1 cellular context compared by ENCODE assay signal in genomic region chr6:143939364-143939763, GRCh38.
TF ChIP-seq lines count a peak whose summit lies in the region.

No MANE protein-coding gene starts in this region.

TF ChIP-seq in GM12878, 131 proteins besides CTCF, POLR2A, EP300 and RAD21 (continued from another document):
- TF ChIP-seq, protein P1, sequence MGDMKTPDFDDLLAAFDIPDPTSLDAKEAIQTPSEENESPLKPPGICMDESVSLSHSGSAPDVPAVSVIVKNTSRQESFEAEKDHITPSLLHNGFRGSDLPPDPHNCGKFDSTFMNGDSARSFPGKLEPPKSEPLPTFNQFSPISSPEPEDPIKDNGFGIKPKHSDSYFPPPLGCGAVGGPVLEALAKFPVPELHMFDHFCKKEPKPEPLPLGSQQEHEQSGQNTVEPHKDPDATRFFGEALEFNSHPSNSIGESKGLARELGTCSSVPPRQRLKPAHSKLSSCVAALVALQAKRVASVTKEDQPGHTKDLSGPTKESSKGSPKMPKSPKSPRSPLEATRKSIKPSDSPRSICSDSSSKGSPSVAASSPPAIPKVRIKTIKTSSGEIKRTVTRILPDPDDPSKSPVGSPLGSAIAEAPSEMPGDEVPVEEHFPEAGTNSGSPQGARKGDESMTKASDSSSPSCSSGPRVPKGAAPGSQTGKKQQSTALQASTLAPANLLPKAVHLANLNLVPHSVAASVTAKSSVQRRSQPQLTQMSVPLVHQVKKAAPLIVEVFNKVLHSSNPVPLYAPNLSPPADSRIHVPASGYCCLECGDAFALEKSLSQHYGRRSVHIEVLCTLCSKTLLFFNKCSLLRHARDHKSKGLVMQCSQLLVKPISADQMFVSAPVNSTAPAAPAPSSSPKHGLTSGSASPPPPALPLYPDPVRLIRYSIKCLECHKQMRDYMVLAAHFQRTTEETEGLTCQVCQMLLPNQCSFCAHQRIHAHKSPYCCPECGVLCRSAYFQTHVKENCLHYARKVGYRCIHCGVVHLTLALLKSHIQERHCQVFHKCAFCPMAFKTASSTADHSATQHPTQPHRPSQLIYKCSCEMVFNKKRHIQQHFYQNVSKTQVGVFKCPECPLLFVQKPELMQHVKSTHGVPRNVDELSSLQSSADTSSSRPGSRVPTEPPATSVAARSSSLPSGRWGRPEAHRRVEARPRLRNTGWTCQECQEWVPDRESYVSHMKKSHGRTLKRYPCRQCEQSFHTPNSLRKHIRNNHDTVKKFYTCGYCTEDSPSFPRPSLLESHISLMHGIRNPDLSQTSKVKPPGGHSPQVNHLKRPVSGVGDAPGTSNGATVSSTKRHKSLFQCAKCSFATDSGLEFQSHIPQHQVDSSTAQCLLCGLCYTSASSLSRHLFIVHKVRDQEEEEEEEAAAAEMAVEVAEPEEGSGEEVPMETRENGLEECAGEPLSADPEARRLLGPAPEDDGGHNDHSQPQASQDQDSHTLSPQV (IDR thresholded peaks at IDR 0.05) = no peak
- no peak for TF ChIP-seq CHD1 (IDR thresholded peaks at IDR 0.05; ENCODE audit: low read depth, low read length)
- TF ChIP-seq EZH2 (IDR thresholded peaks at IDR 0.05; ENCODE audit: borderline replicate concordance, control insufficient read depth, low read depth, low read length) = no peak
- TF ChIP-seq KLF5 (IDR thresholded peaks at IDR 0.05; ENCODE audit: partially characterized antibody) = no peak
- peak; percentile 51; the same call in 1 of the 2 replicates for TF ChIP-seq EED (IDR thresholded peaks at IDR 0.05; ENCODE audit: low read depth)
- TF ChIP-seq RUNX3 (IDR thresholded peaks at IDR 0.05; ENCODE audit: low read length) = peak; percentile 52; the same call in 1 of the 2 replicates
- TF ChIP-seq, protein P2, sequence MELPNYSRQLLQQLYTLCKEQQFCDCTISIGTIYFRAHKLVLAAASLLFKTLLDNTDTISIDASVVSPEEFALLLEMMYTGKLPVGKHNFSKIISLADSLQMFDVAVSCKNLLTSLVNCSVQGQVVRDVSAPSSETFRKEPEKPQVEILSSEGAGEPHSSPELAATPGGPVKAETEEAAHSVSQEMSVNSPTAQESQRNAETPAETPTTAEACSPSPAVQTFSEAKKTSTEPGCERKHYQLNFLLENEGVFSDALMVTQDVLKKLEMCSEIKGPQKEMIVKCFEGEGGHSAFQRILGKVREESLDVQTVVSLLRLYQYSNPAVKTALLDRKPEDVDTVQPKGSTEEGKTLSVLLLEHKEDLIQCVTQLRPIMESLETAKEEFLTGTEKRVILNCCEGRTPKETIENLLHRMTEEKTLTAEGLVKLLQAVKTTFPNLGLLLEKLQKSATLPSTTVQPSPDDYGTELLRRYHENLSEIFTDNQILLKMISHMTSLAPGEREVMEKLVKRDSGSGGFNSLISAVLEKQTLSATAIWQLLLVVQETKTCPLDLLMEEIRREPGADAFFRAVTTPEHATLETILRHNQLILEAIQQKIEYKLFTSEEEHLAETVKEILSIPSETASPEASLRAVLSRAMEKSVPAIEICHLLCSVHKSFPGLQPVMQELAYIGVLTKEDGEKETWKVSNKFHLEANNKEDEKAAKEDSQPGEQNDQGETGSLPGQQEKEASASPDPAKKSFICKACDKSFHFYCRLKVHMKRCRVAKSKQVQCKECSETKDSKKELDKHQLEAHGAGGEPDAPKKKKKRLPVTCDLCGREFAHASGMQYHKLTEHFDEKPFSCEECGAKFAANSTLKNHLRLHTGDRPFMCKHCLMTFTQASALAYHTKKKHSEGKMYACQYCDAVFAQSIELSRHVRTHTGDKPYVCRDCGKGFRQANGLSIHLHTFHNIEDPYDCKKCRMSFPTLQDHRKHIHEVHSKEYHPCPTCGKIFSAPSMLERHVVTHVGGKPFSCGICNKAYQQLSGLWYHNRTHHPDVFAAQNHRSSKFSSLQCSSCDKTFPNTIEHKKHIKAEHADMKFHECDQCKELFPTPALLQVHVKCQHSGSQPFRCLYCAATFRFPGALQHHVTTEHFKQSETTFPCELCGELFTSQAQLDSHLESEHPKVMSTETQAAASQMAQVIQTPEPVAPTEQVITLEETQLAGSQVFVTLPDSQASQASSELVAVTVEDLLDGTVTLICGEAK (IDR thresholded peaks at IDR 0.05; ENCODE audit: borderline replicate concordance) = no peak
- TF ChIP-seq ZNF217 (IDR thresholded peaks at IDR 0.05) = no peak
- no peak for TF ChIP-seq ZNF274 (IDR thresholded peaks at IDR 0.05; ENCODE audit: insufficient read depth, insufficient read length)
- TF ChIP-seq CHD4 (IDR thresholded peaks at IDR 0.05) = no peak
- TF ChIP-seq BHLHE40 (IDR thresholded peaks at IDR 0.05; ENCODE audit: borderline replicate concordance in 1 of 2, low read depth in 2 of 2, low read length in 1 of 2) = no peak
- peak in 1 of 2 experiments; percentile 23; a peak in 1 of 4 replicates for TF ChIP-seq ETV6 (conservative IDR thresholded peaks at IDR 0.05 in 1 of 2, IDR thresholded peaks at IDR 0.05 in 1 of 2; ENCODE audit: borderline replicate concordance in 1 of 2, low read depth in 1 of 2)
- TF ChIP-seq ZSCAN29 (IDR thresholded peaks at IDR 0.05) = no peak
TF ChIP-seq in GM12878: peak in this region for 5.
